10 cellular contexts compared by ENCODE assay signal in genomic region chr6:89387516-89388222, GRCh38. TPM values are rescaled to one million over a fixed set of nuclear protein-coding genes. Genes with fewer than 3 reads are reported as not detected.
A peak's percentile ranks its signal among the peaks of the same experiment; 100 is the strongest.
DNase-seq lines count a peak whose midpoint lies in the region; ATAC-seq, FAIRE-seq and TF ChIP-seq lines count a peak whose summit lies in the region.
"Had no signal": no experiment of that assay in that cellular context is flagged by ENCODE, and none has a peak within 500 bp of the region (broad histone marks: within the 10 kb centered on the region; RNA-seq: fewer than 3 reads in every experiment).

No MANE protein-coding gene starts in this region.

- H3K4me1 ChIP-seq in small intestine (ENCODE audit: control insufficient read depth in 2 of 2, insufficient read depth in 1 of 2, low read depth in 1 of 2, low read length in 1 of 2), result no peaks in the 10 kb centered on the region
- H3K4me1 ChIP-seq: breast epithelium had no signal

- 84 to 90% (median 90%) methylated on average over 9 of the region's 9 CpGs for WGBS in small intestine, 3 donors

- peaks cover 2% of the 10 kb centered on the region for H3K27me3 Mint-ChIP-seq in glutamatergic neuron (ENCODE audit: unreplicated experiment)

- H3K27me3 ChIP-seq in small intestine (ENCODE audit: control insufficient read depth in 2 of 2, insufficient read depth in 2 of 2, low read length in 2 of 2), result no peaks in the 10 kb centered on the region
- H3K27me3 ChIP-seq: breast epithelium had no signal

- H3K9me3 ChIP-seq in small intestine (ENCODE audit: control insufficient read depth, low read depth), result no peaks in the 10 kb centered on the region
- H3K9me3 ChIP-seq: breast epithelium had no signal

- no peak overlapping the region for H3K27ac ChIP-seq in small intestine (ENCODE audit: low read depth in 1 of 2, low read length in 1 of 2)
- H3K27ac ChIP-seq: breast epithelium had no signal

- DNase-seq in glutamatergic neuron (no peak), small intestine (no peak), dermis blood vessel endothelial cell (no peak), mesenteric fat pad (ENCODE audit: low spot score) (no peak)
- DNase-seq in activated effector memory CD4-positive, alpha-beta T cell treated with anti-CD3 and anti-CD28 coated beads, Interleukin-2, amount 50 U/mL, for 16 hours, result no peak
- DNase-seq: activated CD4-positive, alpha-beta T cell treated with anti-CD3 and anti-CD28 coated beads for 48 hours had no signal

- no peaks in the 10 kb centered on the region for H3K36me3 ChIP-seq in small intestine (ENCODE audit: control insufficient read depth in 2 of 2, insufficient read depth in 2 of 2, low read length in 2 of 2)
- H3K36me3 ChIP-seq: breast epithelium had no signal

- no peak overlapping the region for H3K4me3 ChIP-seq in small intestine (ENCODE audit: low read depth in 1 of 2, low read length in 2 of 2)
- H3K4me3 ChIP-seq: breast epithelium had no signal

- peaks cover 4% of the 10 kb centered on the region for H3K9me3 Mint-ChIP-seq in glutamatergic neuron (ENCODE audit: unreplicated experiment)

- no peak overlapping the region for H3K4me3 Mint-ChIP-seq in glutamatergic neuron (ENCODE audit: unreplicated experiment)

- no peak for FAIRE-seq in small intestine (lab: Jason Lieb, UNC)

- ATAC-seq in GM18520 (IDR thresholded peaks at IDR 0.05; ENCODE audit: unreplicated experiment) (peak; percentile 95), GM21576 (IDR thresholded peaks at IDR 0.05; ENCODE audit: unreplicated experiment) (peak; percentile 94), HG03354 (IDR thresholded peaks at IDR 0.05; ENCODE audit: poor library complexity, severe bottlenecking, unreplicated experiment) (peak; percentile 92)

- peak overlapping the region; percentile 12 for H3K27ac Mint-ChIP-seq in glutamatergic neuron (ENCODE audit: unreplicated experiment)

- TF ChIP-seq CTCF in glutamatergic neuron (IDR thresholded peaks at IDR 0.05; ENCODE audit: partially characterized antibody, unreplicated experiment), result no peak

- peaks cover 12% of the 10 kb centered on the region for H3K4me1 Mint-ChIP-seq in glutamatergic neuron (ENCODE audit: low read depth, unreplicated experiment)

- no peaks in the 10 kb centered on the region for H3K36me3 Mint-ChIP-seq in glutamatergic neuron (ENCODE audit: unreplicated experiment)

RNA-seq across cellular contexts. Expression of gene RRAGD, which starts 24.4 kb away (rescaled TPM):
- total RNA-seq in glutamatergic neuron (ENCODE audit: unreplicated experiment) (14.7 TPM), dermis blood vessel endothelial cell (0.51 and 1.2 TPM in 2 replicates), mesenteric fat pad (28.7 TPM)
- 1 to 10 TPM in 2 of 3 donors, under 1 TPM in 1; 0.67 to 3.2 (median 1.9) TPM for polyA plus RNA-seq in small intestine

RNA-seq across cellular contexts. Expression of gene UBE2J1, which starts 35.1 kb away (rescaled TPM):
- total RNA-seq in glutamatergic neuron (ENCODE audit: unreplicated experiment) (31.5 TPM), dermis blood vessel endothelial cell (48.2 and 65.5 TPM in 2 replicates), mesenteric fat pad (40.4 TPM)
- polyA plus RNA-seq in small intestine, result 10 to 100 TPM; 34.1 to 65.1 (median 43.6) TPM

RNA-seq across cellular contexts. Expression of gene ANKRD6, which starts 45.3 kb away (rescaled TPM):
- total RNA-seq in glutamatergic neuron (ENCODE audit: unreplicated experiment) (31.9 TPM), dermis blood vessel endothelial cell (12.1 and 13.6 TPM in 2 replicates), mesenteric fat pad (7.1 TPM)
- polyA plus RNA-seq in small intestine, result 1 to 10 TPM in 2 of 3 donors, under 1 TPM in 1; 0.89 to 1.9 (median 1.7) TPM
